Comparison of ENCODE assay signal across 8 cellular contexts in the genomic region with DNA sequence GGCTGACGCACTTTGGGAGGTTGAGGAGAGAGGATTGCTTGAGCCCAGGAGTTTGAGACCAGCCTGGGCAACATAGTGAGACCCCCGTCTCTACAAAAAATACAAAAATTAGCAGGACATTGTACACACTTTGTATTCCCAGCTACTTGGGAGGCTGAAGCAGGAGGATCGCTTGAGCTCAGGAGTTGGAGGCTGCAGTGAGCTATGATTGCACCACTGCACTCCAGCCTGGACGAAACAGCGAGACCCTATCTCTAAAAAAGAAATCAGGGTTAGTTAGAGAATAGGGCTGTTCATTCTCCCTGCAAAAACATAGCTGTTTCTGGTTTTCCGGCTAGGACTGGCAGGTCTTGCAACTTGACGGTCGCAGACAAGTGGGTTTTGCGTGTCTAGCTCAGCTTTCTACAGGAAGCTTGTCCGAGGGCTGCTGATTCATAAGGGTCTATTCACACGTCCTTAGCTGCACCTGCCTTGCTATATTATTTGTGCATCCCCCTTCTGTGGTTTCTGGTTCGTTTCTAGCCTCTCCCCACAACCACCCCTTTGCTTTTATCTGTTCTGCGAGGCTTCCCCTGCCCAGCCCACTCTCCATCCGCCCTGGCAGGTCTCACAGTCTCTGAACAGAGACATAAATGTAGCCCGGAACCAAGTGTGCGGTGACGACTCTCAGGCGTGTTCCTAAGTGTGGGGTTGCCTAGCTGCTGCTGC. TPM values are rescaled to one million over a fixed set of nuclear protein-coding genes. Genes with fewer than 3 reads are reported as not detected.
DNase-seq lines count a peak whose midpoint lies in the region; ATAC-seq and TF ChIP-seq lines count a peak whose summit lies in the region.

No MANE protein-coding gene starts in this region.

- H3K36me3 ChIP-seq in MG63: no peaks in the 10 kb centered on the region
- H3K36me3 ChIP-seq in transverse colon: no peaks in the 10 kb centered on the region

- H3K4me1 ChIP-seq in transverse colon: no peaks in the 10 kb centered on the region

- peaks cover 0 to 4% (median 0%) of the 10 kb centered on the region in 7 donors for H3K9me3 Mint-ChIP-seq in CD14-positive monocyte

- 49 to 55% methylated on average over 6 to 18 of the region's 18 CpGs for WGBS in transverse colon (ENCODE audit: low coverage in 1 of 2), 2 donors

- intact Hi-C loops in CD14-positive monocyte (cut with micrococcal nuclease) (no loop called here), transverse colon (cut with DNase I; ENCODE audit: low total_unique reads) (no loop called here)

- peaks cover 28 to 36% (median 29%) of the 10 kb centered on the region in 3 donors for H3K27me3 Mint-ChIP-seq in CD14-positive monocyte (ENCODE audit: low read depth in 3 of 3)

- peak; percentile 97 for DNase-seq in GM13977 (ENCODE audit: low spot score)
- DNase-seq in MV-4-11 (lab: John Stamatoyannopoulos, UW): peak; percentile 42
- peak; percentile 78 for DNase-seq in activated CD8-positive, alpha-beta memory T cell treated with anti-CD3 and anti-CD28 coated beads, Interleukin-2, amount 50 U/mL, for 48 hours
- peak in 2 of 3 donors; percentile 37 to 44 for DNase-seq in stimulated activated CD4-positive, alpha-beta T cell treated with anti-CD3 and anti-CD28 coated beads, TNF-alpha, amount 100 ng/mL, for 1 hour (ENCODE audit: low read depth in 3 of 3, low spot score in 1 of 3)
- no peak for DNase-seq in MG63
- no peak for DNase-seq in CD14-positive monocyte (ENCODE audit: low spot score)
- no peak for DNase-seq in transverse colon

- peak overlapping the region in 1 of 2 donors; percentile 69 for H3K4me3 Mint-ChIP-seq in CD14-positive monocyte

- no peak for TF ChIP-seq POLR2A in transverse colon (IDR thresholded peaks at IDR 0.05)

- peak overlapping the region in 1 of 7 donors; percentile 64 for H3K27ac Mint-ChIP-seq in CD14-positive monocyte

- H3K27ac ChIP-seq in transverse colon: no peak overlapping the region

- TF ChIP-seq EP300 in transverse colon (IDR thresholded peaks at IDR 0.05; ENCODE audit: low read depth): no peak

- peak; percentile 94 for ATAC-seq in GM21786 (IDR thresholded peaks at IDR 0.05; ENCODE audit: unreplicated experiment)

- peaks cover 22% of the 10 kb centered on the region for H3K4me1 Mint-ChIP-seq in CD14-positive monocyte

- in situ Hi-C loops in GM13977 (cut with MboI; ENCODE audit: low pct_unique_long_range_greater_than_20kb, low sequenced_read_pairs, unreplicated experiment) (no loop called here), transverse colon (cut with MboI; ENCODE audit: low pct_ligation_motif_present in 1 of 4, low pct_unique_long_range_greater_than_20kb in 1 of 4, low sequenced_read_pairs in 3 of 4) (loop anchor here in 3 of 4 donors (25.0 kb wide), 2 partner anchors 211 to 236 kb away; partner anchors contain the start of gene GRIFIN (in 1 of the 3))

- H3K27me3 ChIP-seq in MG63: no peaks in the 10 kb centered on the region
- H3K27me3 ChIP-seq in transverse colon: peaks cover 12% of the 10 kb centered on the region

- H3K4me3 ChIP-seq in MG63 (no peak overlapping the region), transverse colon (no peak overlapping the region)

- H3K9me3 ChIP-seq in MG63: no peaks in the 10 kb centered on the region
- H3K9me3 ChIP-seq in transverse colon: no peaks in the 10 kb centered on the region

- peaks cover under 1% of the 10 kb centered on the region in 2 donors for H3K36me3 Mint-ChIP-seq in CD14-positive monocyte

- TF ChIP-seq CTCF in GM13977 (IDR thresholded peaks at IDR 0.05; ENCODE audit: extremely low read depth, insufficient read depth, missing control alignments) (no peak), CD14-positive monocyte (IDR thresholded peaks at IDR 0.05) (no peak), transverse colon (IDR thresholded peaks at IDR 0.05) (no peak)

RNA-seq across cellular contexts. Expression of gene AMZ1, which starts 10.7 kb away (rescaled TPM):
- 0.03 TPM in 1 of 2 replicates, not detected in the other for total RNA-seq in MG63 (2014; rRNA removed; shearing (Covaris generic); ENCODE audit: low replicate concordance)
- polyA plus RNA-seq in CD14-positive monocyte: under 1 TPM; 0.09 to 0.14 TPM
- under 1 TPM in 1 of 4 donors, not detected in 3; 0.64 TPM for total RNA-seq in transverse colon

Comparison
In these comparisons a context has a peak if more than half of its experiments do, and no peak if none do; other contexts are left out.
1. DNase-seq: peak in GM13977 (single experiment), MV-4-11 (single experiment), activated CD8-positive, alpha-beta memory T cell treated with anti-CD3 and anti-CD28 coated beads, Interleukin-2, amount 50 U/mL, for 48 hours (single experiment) and stimulated activated CD4-positive, alpha-beta T cell treated with anti-CD3 and anti-CD28 coated beads, TNF-alpha, amount 100 ng/mL, for 1 hour (2 of 3); none in MG63 (single experiment), CD14-positive monocyte (single experiment) and transverse colon (single experiment).